14 cellular contexts compared by ENCODE assay signal in the genomic region with DNA sequence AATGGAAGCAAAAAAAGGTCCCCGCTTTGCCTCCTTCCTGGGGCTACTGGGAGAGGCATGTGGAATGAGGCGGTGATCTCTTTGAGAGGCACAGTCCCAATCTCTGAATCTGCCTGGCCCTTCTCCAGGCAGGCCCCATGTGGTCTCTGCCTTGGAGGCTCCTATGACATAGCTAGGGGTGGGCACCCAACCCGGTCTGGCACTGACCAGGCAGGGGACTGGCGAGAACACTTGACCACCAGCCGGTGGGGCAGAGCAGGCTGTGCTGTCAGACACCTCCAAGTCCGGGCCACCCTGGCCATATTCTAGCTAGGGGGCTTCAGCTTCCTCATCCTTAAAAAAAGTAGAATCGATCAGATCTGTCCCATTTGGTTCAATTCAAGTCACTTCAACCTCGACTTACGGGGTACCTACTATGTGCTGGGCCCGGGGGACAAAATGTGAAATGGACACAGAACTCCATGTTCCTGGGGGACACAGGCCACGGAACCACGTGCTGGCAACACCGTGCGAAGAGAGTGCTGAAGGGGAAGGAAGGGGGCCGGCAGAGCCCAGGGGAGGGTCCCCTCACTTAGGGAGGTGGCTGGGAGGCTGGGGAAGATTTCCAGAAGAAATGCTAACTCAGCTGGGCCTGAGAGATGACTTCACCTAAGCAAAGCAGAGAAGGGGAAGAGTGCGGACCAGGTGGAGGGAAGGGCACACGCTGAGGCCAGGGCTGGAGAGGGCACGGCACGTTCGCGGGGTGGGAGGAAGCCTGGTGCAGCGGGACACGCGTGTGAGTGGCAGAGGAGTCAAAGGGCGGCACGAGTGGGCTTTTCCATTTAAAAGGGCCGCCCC. TPM values are rescaled to one million over a fixed set of nuclear protein-coding genes. Genes with fewer than 3 reads are reported as not detected.
DNase-seq lines count a peak whose midpoint lies in the region; ATAC-seq, FAIRE-seq and TF ChIP-seq lines count a peak whose summit lies in the region.
"Had no signal": no experiment of that assay in that cellular context is flagged by ENCODE, and none has a peak within 500 bp of the region (broad histone marks: within the 10 kb centered on the region; RNA-seq: fewer than 3 reads in every experiment).

No MANE protein-coding gene starts in this region.

- no peak for TF ChIP-seq EP300 in gastroesophageal sphincter (IDR thresholded peaks at IDR 0.05)

- no peak for TF ChIP-seq POLR2A in gastroesophageal sphincter (IDR thresholded peaks at IDR 0.05)

- H3K4me1 ChIP-seq in gastroesophageal sphincter = peaks cover 3 to 100% (median 91%) of the 10 kb centered on the region in 3 donors
- peaks cover 9 to 20% (median 18%) of the 10 kb centered on the region in 3 donors for H3K4me1 ChIP-seq in pancreas
- peaks cover 0 to 9% of the 10 kb centered on the region in 2 donors for H3K4me1 ChIP-seq in aorta (ENCODE audit: control insufficient read depth in 1 of 2, insufficient read depth in 2 of 2, low read length in 2 of 2)
- H3K4me1 ChIP-seq in effector memory CD4-positive, alpha-beta T cell (ENCODE audit: control insufficient read depth, insufficient read depth, low read length, poor library complexity, severe bottlenecking) = no peaks in the 10 kb centered on the region

- H3K27me3 ChIP-seq in gastroesophageal sphincter (no peaks in the 10 kb centered on the region), pancreas (no peaks in the 10 kb centered on the region), aorta (ENCODE audit: control insufficient read depth in 1 of 2, insufficient read depth in 2 of 2, low read length in 1 of 2) (no peaks in the 10 kb centered on the region)
- H3K27me3 ChIP-seq in effector memory CD4-positive, alpha-beta T cell (replicated peaks; ENCODE audit: control insufficient read depth, insufficient read depth, low read length, poor library complexity, severe bottlenecking) = no peaks in the 10 kb centered on the region

- FAIRE-seq in pancreas (lab: Jason Lieb, UNC) = no peak
- FAIRE-seq: GM12878, H54, HepG2 had no signal

- WGBS in gastroesophageal sphincter (ENCODE audit: low coverage in 1 of 2), 2 donors = 48 to 68% methylated on average over 11 to 16 of the region's 27 CpGs
- WGBS in pancreas, 2 donors = 56 to 58% methylated on average over 26 to 27 of the region's 27 CpGs
- 64 to 67% methylated on average over 27 of the region's 27 CpGs for WGBS in aorta, 2 donors

- peaks cover 0 to 9% of the 10 kb centered on the region in 2 donors for H3K36me3 ChIP-seq in gastroesophageal sphincter
- H3K36me3 ChIP-seq in pancreas = no peaks in the 10 kb centered on the region
- H3K36me3 ChIP-seq in aorta (ENCODE audit: control insufficient read depth in 1 of 2, insufficient read depth in 2 of 2, low read length in 1 of 2) = no peaks in the 10 kb centered on the region
- no peaks in the 10 kb centered on the region for H3K36me3 ChIP-seq in effector memory CD4-positive, alpha-beta T cell (ENCODE audit: control insufficient read depth, insufficient read depth, low read length)

- intact Hi-C loops in Right ventricle myocardium superior (cut with DNase I) = no loop called here
- intact Hi-C loops in left cardiac atrium (cut with DNase I) = no loop called here
- intact Hi-C loops in pancreas (cut with DNase I) = loop anchor here in 1 of 3 donors (10.0 kb wide), 1 partner anchor 51 kb away; no protein-coding TSS in a partner anchor
- intact Hi-C loops in aorta (cut with DNase I) = loop anchor here (5.0 kb wide), 1 partner anchor 33 kb away; a partner anchor contains a TSS

- DNase-seq in Right ventricle myocardium superior (peak; percentile 58), left cardiac atrium (no peak), pancreas (peak in 1 of 6 donors; percentile 67), aorta (no peak), SW 1271 (lab: John Stamatoyannopoulos, UW) (no peak), UCSD-AML1 (lab: John Stamatoyannopoulos, UW; ENCODE audit: unreplicated experiment) (no peak)
- DNase-seq in effector memory CD4-positive, alpha-beta T cell = no peak
- DNase-seq: DMS79 treated with DMSO at 0.1 percent for 48 hours, NCI-H510A treated with DMSO at 0.1 percent for 48 hours, SHP77 treated with DMSO at 0.1 percent for 48 hours had no signal

- TF ChIP-seq CTCF in gastroesophageal sphincter (IDR thresholded peaks at IDR 0.05) (no peak), pancreas (IDR thresholded peaks at IDR 0.05) (no peak)

- ATAC-seq in Right ventricle myocardium superior (ENCODE audit: poor library complexity) (no peak), left cardiac atrium (no peak), gastroesophageal sphincter (no peak), pancreas (peak; percentile 17 to 31 (median 24)), aorta (ENCODE audit: low FRiP score) (no peak)
- ATAC-seq: GM12878, HepG2 had no signal

- peak overlapping the region; percentile 61 to 98 (median 98) for H3K27ac ChIP-seq in gastroesophageal sphincter
- peak overlapping the region; percentile 82 to 92 (median 87) for H3K27ac ChIP-seq in pancreas
- peak overlapping the region; percentile 1 to 81 for H3K27ac ChIP-seq in aorta (ENCODE audit: low read depth in 1 of 2, low read length in 2 of 2)
- no peak overlapping the region for H3K27ac ChIP-seq in effector memory CD4-positive, alpha-beta T cell (ENCODE audit: insufficient read depth, low read length, poor library complexity, severe bottlenecking)

- H3K4me3 ChIP-seq in gastroesophageal sphincter = no peak overlapping the region
- no peak overlapping the region for H3K4me3 ChIP-seq in pancreas
- no peak overlapping the region for H3K4me3 ChIP-seq in aorta (ENCODE audit: low read length in 2 of 2)
- H3K4me3 ChIP-seq in effector memory CD4-positive, alpha-beta T cell (ENCODE audit: insufficient read depth, low read depth, low read length, poor library complexity, severe bottlenecking) = no peak overlapping the region
- H3K4me3 ChIP-seq: GM12878 had no signal

- H3K9me3 ChIP-seq in gastroesophageal sphincter (no peaks in the 10 kb centered on the region), pancreas (no peaks in the 10 kb centered on the region), aorta (ENCODE audit: control insufficient read depth, low read length) (no peaks in the 10 kb centered on the region)
- H3K9me3 ChIP-seq in effector memory CD4-positive, alpha-beta T cell (ENCODE audit: control insufficient read depth, low read length) = no peaks in the 10 kb centered on the region

RNA-seq across cellular contexts. Expression of a gene that starts 33.3 kb away (rescaled TPM):
- total RNA-seq in Right ventricle myocardium superior = 263 TPM
- 100 to 1,000 TPM; 307 to 608 TPM for total RNA-seq in left cardiac atrium
- total RNA-seq in gastroesophageal sphincter = 1,000 to 10,000 TPM in 1 of 4 donors, 100 to 1,000 TPM in 3; 311 to 1,021 (median 351) TPM
- 100 to 1,000 TPM in 2 of 6 donors, 10 to 100 TPM in 4; 50.4 to 164 (median 63.9) TPM for total RNA-seq in pancreas
- polyA plus RNA-seq in pancreas = 100 to 1,000 TPM in 1 of 2 donors, 10 to 100 TPM in 1; 53.9 to 123 TPM
- total RNA-seq in aorta = 1,000 to 10,000 TPM in 1 of 2 donors, 100 to 1,000 TPM in 1; 868 to 1,205 TPM
- polyA plus RNA-seq in aorta = 100 to 1,000 TPM in 1 of 2 donors, 10 to 100 TPM in 1; 49.1 to 268 TPM

Comparison
In these comparisons a context has a peak if more than half of its experiments do, and no peak if none do; other contexts are left out.
1. ATAC-seq: peak in pancreas (4 of 4); none in Right ventricle myocardium superior (single experiment), left cardiac atrium (0 of 2), gastroesophageal sphincter (single experiment) and aorta (single experiment).
2. intact Hi-C loops: an anchor here in aorta (5.0 kb wide); none called in Right ventricle myocardium superior and left cardiac atrium.